8 cellular contexts compared by ENCODE assay signal in genomic region chr2:197498937-197499593, GRCh38. TPM values are rescaled to one million over a fixed set of nuclear protein-coding genes. Genes with fewer than 3 reads are reported as not detected.
DNase-seq lines count a peak whose midpoint lies in the region; ATAC-seq lines count a peak whose summit lies in the region.

No MANE protein-coding gene starts in this region.

- ATAC-seq in HG02970 (IDR thresholded peaks at IDR 0.05; ENCODE audit: low FRiP score, unreplicated experiment) (peak; percentile 9), esophagus mucosa (peak; percentile 14)
- ATAC-seq in activated T-cell treated with anti-CD3 and anti-CD28 coated beads, Interleukin-2, amount 50 U/mL, for 4 hours: peak; percentile 4 to 5

- no peaks in the 10 kb centered on the region for H3K36me3 ChIP-seq in mucosa of stomach (ENCODE audit: control insufficient read depth, insufficient read depth, low read length)

- H3K4me1 Mint-ChIP-seq in activated T-cell treated with anti-CD3 and anti-CD28 coated beads, Interleukin-2, amount 50 U/mL, for 4 hours (ENCODE audit: low read depth): peaks cover 44% of the 10 kb centered on the region

- H3K9me3 ChIP-seq in mucosa of stomach (ENCODE audit: control insufficient read depth, low read length): no peaks in the 10 kb centered on the region

- no peaks in the 10 kb centered on the region for H3K27me3 ChIP-seq in mucosa of stomach (ENCODE audit: control insufficient read depth, insufficient read depth, low read length)

- H3K4me3 Mint-ChIP-seq in activated T-cell treated with anti-CD3 and anti-CD28 coated beads, Interleukin-2, amount 50 U/mL, for 4 hours: peak overlapping the region; percentile 89

- H3K9me3 Mint-ChIP-seq in activated T-cell treated with anti-CD3 and anti-CD28 coated beads, Interleukin-2, amount 50 U/mL, for 4 hours: no peaks in the 10 kb centered on the region

- H3K4me1 ChIP-seq in mucosa of stomach (ENCODE audit: control insufficient read depth, insufficient read depth, low read length): peaks cover 9% of the 10 kb centered on the region

- H3K36me3 Mint-ChIP-seq in activated T-cell treated with anti-CD3 and anti-CD28 coated beads, Interleukin-2, amount 50 U/mL, for 4 hours (ENCODE audit: insufficient read depth): peaks cover 61% of the 10 kb centered on the region

- peak overlapping the region; percentile 71 for H3K4me3 ChIP-seq in mucosa of stomach (ENCODE audit: low read length)

- no peaks in the 10 kb centered on the region for H3K27me3 Mint-ChIP-seq in activated T-cell treated with anti-CD3 and anti-CD28 coated beads, Interleukin-2, amount 50 U/mL, for 4 hours (ENCODE audit: low read depth)

- H3K9ac ChIP-seq in mucosa of stomach (ENCODE audit: low read length): peak overlapping the region; percentile 69

- DNase-seq in NCI-H510A (lab: John Stamatoyannopoulos, UW) (peak; percentile 29), NCI-H510A treated with DMSO at 0.1 percent for 48 hours (lab: John Stamatoyannopoulos, UW) (no peak), NCI-H748 (lab: John Stamatoyannopoulos, UW; ENCODE audit: unreplicated experiment) (peak; percentile 89)
- DNase-seq in activated T-cell treated with anti-CD3 and anti-CD28 coated beads, Interleukin-2, amount 50 U/mL, for 4 hours: peak; percentile 36
- peak; percentile 15 to 16 for DNase-seq in stimulated activated CD8-positive, alpha-beta memory T cell treated with anti-CD3 and anti-CD28 coated beads, Interleukin-7, amount 100 ng/mL, for 1 hour (ENCODE audit: low read depth in 2 of 2)

RNA-seq across cellular contexts. Expression of gene HSPD1, which starts 0.6 kb away (rescaled TPM):
- total RNA-seq in activated T-cell treated with anti-CD3 and anti-CD28 coated beads, Interleukin-2, amount 50 U/mL, for 4 hours: 1,000 to 10,000 TPM; 1,165 to 1,393 (median 1,366) TPM
- 127 TPM for total RNA-seq in esophagus mucosa

RNA-seq across cellular contexts. Expression of gene HSPE1, which starts 1.1 kb away (rescaled TPM):
- 100 to 1,000 TPM; 452 to 521 (median 492) TPM for total RNA-seq in activated T-cell treated with anti-CD3 and anti-CD28 coated beads, Interleukin-2, amount 50 U/mL, for 4 hours
- total RNA-seq in esophagus mucosa: 63.5 TPM

RNA-seq across cellular contexts. Expression of gene MOB4, which starts 16.8 kb away (rescaled TPM):
- total RNA-seq in activated T-cell treated with anti-CD3 and anti-CD28 coated beads, Interleukin-2, amount 50 U/mL, for 4 hours: 10 to 100 TPM; 23.5 to 28.1 (median 23.8) TPM
- total RNA-seq in esophagus mucosa: 17.5 TPM

RNA-seq across cellular contexts. Expression of gene COQ10B, which starts 45.7 kb away (rescaled TPM):
- total RNA-seq in activated T-cell treated with anti-CD3 and anti-CD28 coated beads, Interleukin-2, amount 50 U/mL, for 4 hours: 10 to 100 TPM; 32.3 to 34.6 (median 32.7) TPM
- 12.8 TPM for total RNA-seq in esophagus mucosa
